8 cellular contexts compared by ENCODE assay signal in the genomic region with DNA sequence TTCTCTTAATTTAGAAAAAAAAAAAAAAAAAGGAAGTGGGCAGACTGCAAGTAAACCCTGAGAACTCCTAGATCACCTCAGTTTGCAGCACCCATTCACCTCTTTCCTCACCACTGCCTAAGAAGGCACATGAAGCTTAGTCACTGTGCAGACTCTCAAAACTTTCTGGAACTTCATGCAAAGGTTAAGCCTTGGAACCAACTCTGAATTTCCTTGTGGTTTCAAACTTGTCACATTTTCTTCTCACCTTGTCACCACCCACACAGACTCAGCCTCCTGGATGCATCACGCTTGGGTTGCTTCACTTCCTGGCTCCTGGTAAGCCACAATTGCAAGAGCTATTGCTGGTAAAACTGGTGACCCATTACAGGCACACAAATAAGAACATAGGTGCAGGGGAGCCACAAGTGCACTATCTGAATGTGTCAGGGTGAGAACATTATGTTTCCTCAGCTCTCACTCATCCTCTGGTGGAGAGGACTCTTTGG. TPM values are rescaled to one million over a fixed set of nuclear protein-coding genes. Genes with fewer than 3 reads are reported as not detected.
DNase-seq lines count a peak whose midpoint lies in the region; ATAC-seq and TF ChIP-seq lines count a peak whose summit lies in the region.

No MANE protein-coding gene starts in this region.

- POLR2A ChIA-PET in CD4-positive, alpha-beta memory T cell (lab: Charles Lee; ENCODE audit: partially characterized antibody), result interaction anchor here (0.7 to 2.1 kb wide), 12 partner anchors 15 to 1070 kb away, joined by 3 to 39 read pairs (median 4); partner anchors contain the start of genes BLMH, CPD and NUFIP2

- no peaks in the 10 kb centered on the region for H3K36me3 ChIP-seq in CD4-positive, alpha-beta memory T cell (ENCODE audit: insufficient read depth, low read length)

- intact Hi-C loops in CD4-positive, alpha-beta memory T cell (cut with micrococcal nuclease), result loop anchor here (1.0 kb wide), 2 partner anchors 15 to 23 kb away; partner anchors contain the start of gene CPD

- no peaks in the 10 kb centered on the region for H3K27me3 ChIP-seq in CD4-positive, alpha-beta memory T cell (ENCODE audit: insufficient read depth, low read length)

- no peak for TF ChIP-seq CTCF in fibroblast of villous mesenchyme (IDR thresholded peaks at IDR 0.05; ENCODE audit: insufficient read depth, low read depth, low read length)

- H3K9me3 ChIP-seq in CD4-positive, alpha-beta memory T cell (ENCODE audit: control insufficient read depth in 1 of 2, low read length in 2 of 2), result no peaks in the 10 kb centered on the region

- CTCF ChIA-PET in CD4-positive, alpha-beta memory T cell (lab: Charles Lee; ENCODE audit: partially characterized antibody), result interaction anchor here (0.6 to 1.9 kb wide), 7 partner anchors 14 to 239 kb away, joined by 3 to 10 read pairs (median 3); no protein-coding TSS in a partner anchor

- H3K4me1 Mint-ChIP-seq in CD4-positive, alpha-beta memory T cell, result peaks cover 19 to 37% (median 23%) of the 10 kb centered on the region in 4 donors

- H3K27ac Mint-ChIP-seq in CD4-positive, alpha-beta memory T cell, result peak overlapping the region; percentile 77 to 94 (median 89)

- no peak overlapping the region for H3K27ac ChIP-seq in CD4-positive, alpha-beta memory T cell (ENCODE audit: low read depth, low read length)

- peak overlapping the region in 1 of 2 donors; percentile 12 for H3K4me3 ChIP-seq in CD4-positive, alpha-beta memory T cell (ENCODE audit: low read length in 2 of 2)
- no peak overlapping the region for H3K4me3 ChIP-seq in fibroblast of villous mesenchyme (ENCODE audit: low read depth, low read length)

- peak; percentile 91 for ATAC-seq in GM21447 (IDR thresholded peaks at IDR 0.05; ENCODE audit: unreplicated experiment)

- peak; percentile 80 to 94 (median 83) for DNase-seq in CD4-positive, alpha-beta memory T cell
- DNase-seq in HT-29 (ENCODE audit: low spot score) (peak; percentile 47), fibroblast of villous mesenchyme (ENCODE audit: low read depth) (peak; percentile 60), DMS114 treated with DMSO at 0.1 percent for 48 hours (lab: John Stamatoyannopoulos, UW; ENCODE audit: unreplicated experiment) (no peak), NCI-H1436 (lab: John Stamatoyannopoulos, UW) (no peak)
- DNase-seq in activated CD4-positive, alpha-beta T cell treated with anti-CD3 and anti-CD28 coated beads, Interleukin-2, amount 50 U/mL, for 1 hour, result peak; percentile 59
- peak; percentile 65 for DNase-seq in stimulated activated CD8-positive, alpha-beta memory T cell treated with anti-CD3 and anti-CD28 coated beads, Interleukin-12 subunit alpha, Interleukin-12 subunit beta, amount 100 ng/mL, for 4 hours (ENCODE audit: low read depth)

- H3K4me3 Mint-ChIP-seq in CD4-positive, alpha-beta memory T cell, result peak overlapping the region; percentile 50 to 83 (median 70)

- peaks cover 0 to 8% (median 3%) of the 10 kb centered on the region in 8 donors for H3K9me3 Mint-ChIP-seq in CD4-positive, alpha-beta memory T cell

- H3K36me3 Mint-ChIP-seq in CD4-positive, alpha-beta memory T cell, result peaks cover 0 to 2% of the 10 kb centered on the region in 2 donors

- peaks cover 28% of the 10 kb centered on the region for H3K4me1 ChIP-seq in CD4-positive, alpha-beta memory T cell (ENCODE audit: insufficient read depth, low read length)

- no peaks in the 10 kb centered on the region for H3K27me3 Mint-ChIP-seq in CD4-positive, alpha-beta memory T cell

RNA-seq across cellular contexts. Expression of gene CPD, which starts 15.0 kb away (rescaled TPM):
- 10 to 100 TPM; 23.6 to 24.6 TPM for total RNA-seq in CD4-positive, alpha-beta memory T cell
- 10 to 100 TPM; 15.6 to 17.9 TPM for polyA plus RNA-seq in CD4-positive, alpha-beta memory T cell
- 26.9 and 37.7 TPM in 2 replicates for total RNA-seq in HT-29 (2014; rRNA removed; shearing (Covaris generic))
- 116 and 177 TPM in 2 replicates for total RNA-seq in fibroblast of villous mesenchyme

RNA-seq across cellular contexts. Expression of gene TMIGD1, which starts 29.9 kb away (rescaled TPM):
- total RNA-seq in CD4-positive, alpha-beta memory T cell, result not detected
- not detected for polyA plus RNA-seq in CD4-positive, alpha-beta memory T cell
- total RNA-seq in HT-29 (2014; rRNA removed; shearing (Covaris generic)), result not detected in 2 replicates
- not detected in 2 replicates for total RNA-seq in fibroblast of villous mesenchyme

Comparison
In these comparisons a context has a peak if more than half of its experiments do, and no peak if none do; other contexts are left out.
1. DNase-seq: peak in CD4-positive, alpha-beta memory T cell (5 of 5), HT-29 (single experiment), activated CD4-positive, alpha-beta T cell treated with anti-CD3 and anti-CD28 coated beads, Interleukin-2, amount 50 U/mL, for 1 hour (single experiment), fibroblast of villous mesenchyme (single experiment) and stimulated activated CD8-positive, alpha-beta memory T cell treated with anti-CD3 and anti-CD28 coated beads, Interleukin-12 subunit alpha, Interleukin-12 subunit beta, amount 100 ng/mL, for 4 hours (single experiment); none in DMS114 treated with DMSO at 0.1 percent for 48 hours (single experiment) and NCI-H1436 (single experiment).